Comparison of ENCODE assay signal across 26 cellular contexts in genomic region chr10:77485847-77486246, GRCh38.
"Had no signal": no experiment of that assay in that cellular context is flagged by ENCODE, and none has a peak within 500 bp of the region (broad histone marks: within the 10 kb centered on the region; RNA-seq: fewer than 3 reads in every experiment).

No MANE protein-coding gene starts in this region.

- H3K27ac ChIP-seq: adrenal gland, cardiac muscle cell, neutrophil, skin epidermis, testis, transverse colon, vagina, WERI-Rb-1 had no signal

- H3K4me1 ChIP-seq: adrenal gland, testis, vagina had no signal

- H3K27me3 ChIP-seq: adrenal gland, cardiac muscle cell, testis, transverse colon, vagina had no signal

- DNase-seq: activated CD4-positive, alpha-beta T cell treated with anti-CD3 and anti-CD28 coated beads for 48 hours; activated CD4-positive, alpha-beta T cell treated with anti-CD3 and anti-CD28 coated beads, Interleukin-2, amount 50 U/mL, for 48 hours; activated CD8-positive, alpha-beta memory T cell treated with anti-CD3 and anti-CD28 coated beads for 24 hours; activated effector memory CD4-positive, alpha-beta T cell treated with Interleukin-2 at 50 U/mL for 16 hours; activated naive CD4-positive, alpha-beta T cell treated with Interleukin-2 at 50 U/mL for 16 hours; aorta; cortex of kidney; effector memory CD8-positive, alpha-beta T cell; head of caudate nucleus; hypothalamus; immature natural killer cell; kidney; stimulated activated CD4-positive, alpha-beta T cell treated with anti-CD3 and anti-CD28 coated beads, Interleukin-12 subunit alpha, Interleukin-12 subunit beta, amount 100 ng/mL, for 4 hours; stimulated activated naive CD4-positive, alpha-beta T cell treated with Interleukin-2 at 50 U/mL for 16 hours; T-helper 9 cell; testis; transverse colon; WERI-Rb-1 had no signal

- H3K4me3 ChIP-seq: adrenal gland, cardiac muscle cell, lung, skin epidermis, testis, transverse colon, vagina had no signal

- H3K9me3 ChIP-seq: adrenal gland, neutrophil, testis, transverse colon, vagina had no signal

- H3K36me3 ChIP-seq: adrenal gland, cardiac muscle cell, neutrophil, transverse colon, vagina, WERI-Rb-1 had no signal

- ATAC-seq: activated CD4-positive, CD25-positive, alpha-beta regulatory T cell treated with anti-CD3 and anti-CD28 coated beads, Interleukin-2, amount 50 U/mL, for 24 hours; effector memory CD8-positive, alpha-beta T cell; sciatic nerve had no signal
